Comparison of ENCODE assay signal across 10 cellular contexts in genomic region chr17:58527306-58527705, GRCh38. TPM values are rescaled to one million over a fixed set of nuclear protein-coding genes. Genes with fewer than 3 reads are reported as not detected.
DNase-seq lines count a peak whose midpoint lies in the region; ATAC-seq and TF ChIP-seq lines count a peak whose summit lies in the region.
"Had no signal": no experiment of that assay in that cellular context is flagged by ENCODE, and none has a peak within 500 bp of the region (broad histone marks: within the 10 kb centered on the region; RNA-seq: fewer than 3 reads in every experiment).

No MANE protein-coding gene starts in this region.

- no peaks in the 10 kb centered on the region for H3K9me3 Mint-ChIP-seq in dendritic cell treated with granulocyte-macrophage colony-stimulating factor and Interleukin-4, amounts not matched to agents 40 ng/mL and 50 ng/mL, for 4 days
- H3K9me3 Mint-ChIP-seq: activated B cell treated with CpG ODN at 0.5 μM for 24 hours had no signal

- H3K4me1 Mint-ChIP-seq in dendritic cell treated with granulocyte-macrophage colony-stimulating factor and Interleukin-4, amounts not matched to agents 40 ng/mL and 50 ng/mL, for 4 days (ENCODE audit: low read depth) = peaks cover 21% of the 10 kb centered on the region

- no peak overlapping the region for H3K4me3 Mint-ChIP-seq in dendritic cell treated with granulocyte-macrophage colony-stimulating factor and Interleukin-4, amounts not matched to agents 40 ng/mL and 50 ng/mL, for 4 days
- H3K4me3 Mint-ChIP-seq: activated B cell treated with CpG ODN at 0.5 μM for 24 hours had no signal

- no peaks in the 10 kb centered on the region for H3K36me3 Mint-ChIP-seq in dendritic cell treated with granulocyte-macrophage colony-stimulating factor and Interleukin-4, amounts not matched to agents 40 ng/mL and 50 ng/mL, for 4 days (ENCODE audit: low read depth)

- no peaks in the 10 kb centered on the region for H3K36me3 ChIP-seq in skeletal muscle tissue (ENCODE audit: control insufficient read depth in 3 of 3, insufficient read depth in 3 of 3, low read length in 3 of 3)

- no peaks in the 10 kb centered on the region for H3K27me3 ChIP-seq in skeletal muscle tissue (ENCODE audit: control insufficient read depth in 3 of 3, insufficient read depth in 3 of 3, low read length in 3 of 3)

- peak overlapping the region; percentile 2 for H3K27ac ChIP-seq in skeletal muscle tissue (ENCODE audit: low read depth, low read length)

- H3K4me3 ChIP-seq in NB4 (ENCODE audit: low read depth, low read length) (no peak overlapping the region), skeletal muscle tissue (ENCODE audit: low read length in 3 of 3) (no peak overlapping the region)

- no peak overlapping the region for H3K9ac ChIP-seq in skeletal muscle tissue (ENCODE audit: low read depth in 1 of 3, low read length in 3 of 3)

- peaks cover 21 to 26% (median 26%) of the 10 kb centered on the region in 3 donors for H3K4me1 ChIP-seq in skeletal muscle tissue (ENCODE audit: control insufficient read depth in 3 of 3, insufficient read depth in 3 of 3, low read length in 3 of 3)

- TF ChIP-seq POLR2A in NB4 (IDR thresholded peaks at IDR 0.05; ENCODE audit: extremely low read depth, insufficient read length) = no peak

- intact Hi-C loops in dendritic cell treated with granulocyte-macrophage colony-stimulating factor and Interleukin-4, amounts not matched to agents 40 ng/mL and 50 ng/mL, for 4 days (cut with micrococcal nuclease) = no loop called here

- no peaks in the 10 kb centered on the region for H3K9me3 ChIP-seq in skeletal muscle tissue (ENCODE audit: control insufficient read depth in 3 of 3, low read length in 3 of 3)

- DNase-seq in NB4 (ENCODE audit: low read depth) = peak; percentile 25
- DNase-seq in kidney tubule cell (ENCODE audit: low spot score) = no peak
- DNase-seq in stimulated activated CD4-positive, alpha-beta T cell treated with anti-CD3 and anti-CD28 coated beads, Interleukin-2, amount 100 ng/mL, for 48 hours = no peak
- DNase-seq: activated B cell treated with CpG ODN at 0.5 μM for 24 hours, GOT3, NCI-H526 treated with DMSO at 0.1 percent for 48 hours had no signal

- peak; percentile 55 for TF ChIP-seq CTCF in GM12872 (IDR thresholded peaks at IDR 0.05; ENCODE audit: insufficient read depth, low read depth, low read length)
- TF ChIP-seq CTCF in NB4 (IDR thresholded peaks at IDR 0.05; ENCODE audit: low read depth, low read length) = peak; percentile 22

- peak overlapping the region; percentile 42 for H3K27ac Mint-ChIP-seq in dendritic cell treated with granulocyte-macrophage colony-stimulating factor and Interleukin-4, amounts not matched to agents 40 ng/mL and 50 ng/mL, for 4 days
- H3K27ac Mint-ChIP-seq: activated B cell treated with CpG ODN at 0.5 μM for 24 hours had no signal

- peaks cover 47% of the 10 kb centered on the region for H3K27me3 Mint-ChIP-seq in dendritic cell treated with granulocyte-macrophage colony-stimulating factor and Interleukin-4, amounts not matched to agents 40 ng/mL and 50 ng/mL, for 4 days

- no peak for ATAC-seq in HG02588 (IDR thresholded peaks at IDR 0.05; ENCODE audit: unreplicated experiment)

RNA-seq across cellular contexts. Expression of gene MTMR4, which starts 12.9 kb away (rescaled TPM):
- 23.0 TPM for total RNA-seq in skeletal muscle tissue

RNA-seq across cellular contexts. Expression of gene HSF5, which starts 39.1 kb away (rescaled TPM):
- under 0.01 TPM for total RNA-seq in skeletal muscle tissue
